In the genomic region with DNA sequence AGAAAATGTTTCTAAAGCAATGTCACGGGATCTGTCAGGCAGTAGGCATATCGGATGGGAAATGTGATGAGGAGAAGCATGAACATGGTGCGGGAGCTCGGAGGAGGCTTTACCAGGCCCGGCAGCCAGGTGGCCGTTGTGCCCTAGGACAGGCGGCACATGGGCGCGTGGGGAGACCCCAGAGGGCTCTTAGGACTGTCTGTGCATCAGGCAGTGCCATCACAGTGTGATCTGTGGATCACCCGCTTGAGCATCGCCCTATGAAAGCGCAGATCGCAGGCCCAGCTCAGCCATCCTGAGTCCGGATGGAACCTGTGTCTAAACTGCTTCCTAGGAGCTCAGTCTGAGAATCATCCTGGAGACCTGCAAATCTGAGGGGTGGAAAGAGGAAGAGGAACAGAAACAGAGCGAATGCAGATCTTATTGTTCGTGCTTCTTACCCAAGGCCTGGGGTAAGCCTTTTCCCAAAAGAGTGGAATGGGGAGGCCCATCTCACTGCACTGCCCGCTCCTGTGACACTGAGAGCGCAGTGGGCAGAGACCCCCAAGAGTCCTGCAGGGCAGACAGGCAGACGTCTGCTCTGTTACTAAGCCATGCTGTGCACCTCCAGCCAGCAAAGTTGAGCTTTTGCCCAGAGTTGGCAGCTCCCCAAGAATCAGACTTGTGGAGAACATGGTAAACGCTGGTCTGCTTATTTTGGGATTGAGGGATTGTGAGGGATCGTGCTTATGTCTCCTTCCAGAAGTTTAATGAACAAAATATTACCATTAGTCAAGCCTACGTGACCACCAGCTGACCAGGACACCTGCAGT, we compare ENCODE assay signal across 9 cellular contexts.
DNase-seq lines count a peak whose midpoint lies in the region; ATAC-seq and TF ChIP-seq lines count a peak whose summit lies in the region.
"Had no signal": no experiment of that assay in that cellular context is flagged by ENCODE, and none has a peak within 500 bp of the region (broad histone marks: within the 10 kb centered on the region; RNA-seq: fewer than 3 reads in every experiment).

No MANE protein-coding gene starts in this region.

- TF ChIP-seq CTCF in BE2C (IDR thresholded peaks at IDR 0.05; ENCODE audit: low read depth, low read length) (no peak), esophagus muscularis mucosa (IDR thresholded peaks at IDR 0.05) (no peak), neutrophil (IDR thresholded peaks at IDR 0.05) (no peak)

- intact Hi-C loops in esophagus muscularis mucosa (cut with DNase I) = no loop called here

- TF ChIP-seq EP300 in esophagus muscularis mucosa (IDR thresholded peaks at IDR 0.05) = no peak

- DNase-seq in BE2C = peak; percentile 50
- peak; percentile 88 for DNase-seq in NCI-H1694 (lab: John Stamatoyannopoulos, UW)
- DNase-seq in esophagus muscularis mucosa (ENCODE audit: extremely low spot score) = no peak
- no peak for DNase-seq in SHP77 treated with DMSO at 0.1 percent for 48 hours (lab: John Stamatoyannopoulos, UW)
- no peak for DNase-seq in KBM-7
- no peak for DNase-seq in activated CD8-positive, alpha-beta T cell treated with anti-CD3 and anti-CD28 coated beads, Interleukin-2, amount 10 ng/mL, durations not matched to agents 7 days and 5 days

- H3K36me3 ChIP-seq in BE2C (no peaks in the 10 kb centered on the region), esophagus muscularis mucosa (no peaks in the 10 kb centered on the region), neutrophil (no peaks in the 10 kb centered on the region)
- H3K36me3 ChIP-seq: BLaER1 had no signal

- no peak for TF ChIP-seq POLR2A in esophagus muscularis mucosa (IDR thresholded peaks at IDR 0.05; ENCODE audit: low read depth)

- WGBS in esophagus muscularis mucosa = 75% methylated on average over 21 of the region's 22 CpGs

- no peaks in the 10 kb centered on the region for H3K27me3 Mint-ChIP-seq in activated CD8-positive, alpha-beta T cell treated with anti-CD3 and anti-CD28 coated beads, Interleukin-2, amount 10 ng/mL, durations not matched to agents 7 days and 5 days (ENCODE audit: low read depth)

- CTCF ChIA-PET in activated CD8-positive, alpha-beta T cell treated with anti-CD3 and anti-CD28 coated beads, Interleukin-2, amount 10 ng/mL, durations not matched to agents 7 days and 5 days (lab: Charles Lee) = interaction anchor here (0.8 kb wide), 1 partner anchor 21 kb away, joined by 3 read pairs; no protein-coding TSS in a partner anchor

- H3K4me1 ChIP-seq in BE2C (peaks cover 38% of the 10 kb centered on the region), esophagus muscularis mucosa (peaks cover 22 to 64% (median 45%) of the 10 kb centered on the region in 4 donors), neutrophil (ENCODE audit: control insufficient read depth in 1 of 2, insufficient read depth in 1 of 2, low read depth in 1 of 2, low read length in 1 of 2) (peaks cover 80 to 88% of the 10 kb centered on the region in 2 experiments)

- no peaks in the 10 kb centered on the region for H3K27me3 ChIP-seq in BE2C
- no peaks in the 10 kb centered on the region for H3K27me3 ChIP-seq in esophagus muscularis mucosa
- no peaks in the 10 kb centered on the region for H3K27me3 ChIP-seq in neutrophil
- H3K27me3 ChIP-seq: BLaER1 had no signal

- in situ Hi-C loops in KBM-7 (cut with MboI; ENCODE audit: low pct_unique_long_range_greater_than_20kb, low sequenced_read_pairs) = no loop called here

- peaks cover 16% of the 10 kb centered on the region for H3K4me1 Mint-ChIP-seq in activated CD8-positive, alpha-beta T cell treated with anti-CD3 and anti-CD28 coated beads, Interleukin-2, amount 10 ng/mL, durations not matched to agents 7 days and 5 days (ENCODE audit: low read depth)

- H3K36me3 Mint-ChIP-seq in activated CD8-positive, alpha-beta T cell treated with anti-CD3 and anti-CD28 coated beads, Interleukin-2, amount 10 ng/mL, durations not matched to agents 7 days and 5 days (ENCODE audit: low read depth) = no peaks in the 10 kb centered on the region

- no peaks in the 10 kb centered on the region for H3K9me3 Mint-ChIP-seq in activated CD8-positive, alpha-beta T cell treated with anti-CD3 and anti-CD28 coated beads, Interleukin-2, amount 10 ng/mL, durations not matched to agents 7 days and 5 days (ENCODE audit: insufficient read depth)

- H3K27ac Mint-ChIP-seq in activated CD8-positive, alpha-beta T cell treated with anti-CD3 and anti-CD28 coated beads, Interleukin-2, amount 10 ng/mL, durations not matched to agents 7 days and 5 days = no peak overlapping the region

- H3K9me3 ChIP-seq in BE2C = no peaks in the 10 kb centered on the region
- H3K9me3 ChIP-seq in esophagus muscularis mucosa = no peaks in the 10 kb centered on the region
- H3K9me3 ChIP-seq in neutrophil = no peaks in the 10 kb centered on the region
- H3K9me3 ChIP-seq: BLaER1 had no signal

- no peak for ATAC-seq in HG02938 (IDR thresholded peaks at IDR 0.05; ENCODE audit: unreplicated experiment)
- ATAC-seq in activated CD8-positive, alpha-beta T cell treated with anti-CD3 and anti-CD28 coated beads, Interleukin-2, amount 10 ng/mL, durations not matched to agents 7 days and 5 days = no peak

- POLR2A ChIA-PET in activated CD8-positive, alpha-beta T cell treated with anti-CD3 and anti-CD28 coated beads, Interleukin-2, amount 10 ng/mL, durations not matched to agents 7 days and 5 days (lab: Charles Lee) = interaction anchor here (0.6 kb wide), 1 partner anchor 66 kb away, joined by 3 read pairs; no protein-coding TSS in a partner anchor

- peak overlapping the region; percentile 12; the same call in 1 of the 2 replicates for H3K4me3 ChIP-seq in BE2C (ENCODE audit: low read depth, low read length)
- no peak overlapping the region for H3K4me3 ChIP-seq in esophagus muscularis mucosa
- no peak overlapping the region for H3K4me3 ChIP-seq in neutrophil (ENCODE audit: low read depth in 1 of 2, low read length in 1 of 2)
- H3K4me3 ChIP-seq: BLaER1 had no signal

- no peak overlapping the region for H3K4me3 Mint-ChIP-seq in activated CD8-positive, alpha-beta T cell treated with anti-CD3 and anti-CD28 coated beads, Interleukin-2, amount 10 ng/mL, durations not matched to agents 7 days and 5 days

- H3K27ac ChIP-seq in esophagus muscularis mucosa (replicated peaks in 1 of 4) (peak overlapping the region in 3 of 4 donors; percentile 53 to 59 (median 55)), neutrophil (peak overlapping the region; percentile 72)
- H3K27ac ChIP-seq: BLaER1 had no signal

Comparison
In these comparisons a context has a peak if more than half of its experiments do, and no peak if none do; other contexts are left out.
1. DNase-seq: peak in BE2C (single experiment) and NCI-H1694 (single experiment); none in esophagus muscularis mucosa (single experiment), SHP77 treated with DMSO at 0.1 percent for 48 hours (single experiment), KBM-7 (single experiment) and activated CD8-positive, alpha-beta T cell treated with anti-CD3 and anti-CD28 coated beads, Interleukin-2, amount 10 ng/mL, durations not matched to agents 7 days and 5 days (single experiment).